Comparison of ENCODE assay signal across 18 cellular contexts in genomic region chr1:209433649-209434031, GRCh38.
A peak's percentile ranks its signal among the peaks of the same experiment; 100 is the strongest.
DNase-seq lines count a peak whose midpoint lies in the region; ATAC-seq and TF ChIP-seq lines count a peak whose summit lies in the region.
"Had no signal": no experiment of that assay in that cellular context is flagged by ENCODE, and none has a peak within 500 bp of the region (broad histone marks: within the 10 kb centered on the region; RNA-seq: fewer than 3 reads in every experiment).

No MANE protein-coding gene starts in this region.

- peaks cover 7% of the 10 kb centered on the region for H3K4me1 Mint-ChIP-seq in nephron

- TF ChIP-seq CTCF in choroid plexus epithelial cell (conservative IDR thresholded peaks at IDR 0.05; ENCODE audit: low read depth, low read length) (no peak), nephron (IDR thresholded peaks at IDR 0.05; ENCODE audit: unreplicated experiment in 3 of 3) (no peak)

- DNase-seq in M059J (ENCODE audit: low read depth) = peak; percentile 80
- DNase-seq in choroid plexus epithelial cell (ENCODE audit: low read depth) = peak; percentile 35
- DNase-seq in left lobe of liver (ENCODE audit: low spot score) = no peak
- DNase-seq in Karpas-422 = no peak
- DNase-seq: activated T-cell treated with anti-CD3 and anti-CD28 coated beads, Interleukin-2, amount 50 U/mL, for 48 hours; adrenal gland; cortex of kidney; lower lobe of right lung; NCI-H1930; NCI-H524 treated with DMSO at 0.1 percent for 48 hours; sigmoid colon; stimulated activated CD4-positive, alpha-beta T cell treated with anti-CD3 and anti-CD28 coated beads, Interleukin-4, amount 100 ng/mL, for 4 hours; T-helper 9 cell had no signal

- peak overlapping the region; percentile 7 to 88 (median 48) for H3K27ac Mint-ChIP-seq in nephron

- no peak overlapping the region for H2AFZ ChIP-seq in Karpas-422 (ENCODE audit: low read length)

- no peaks in the 10 kb centered on the region for H3K36me3 ChIP-seq in BLaER1 treated with 17β-estradiol and CSF1 and Interleukin-3, amounts not matched to agents 10 nM and 100 nM
- H3K36me3 ChIP-seq in Karpas-422 (ENCODE audit: insufficient read depth, low read length) = no peaks in the 10 kb centered on the region
- H3K36me3 ChIP-seq: adrenal gland, lower lobe of right lung, neutrophil, sigmoid colon had no signal

- H3K9me2 ChIP-seq in Karpas-422 (replicated peaks; ENCODE audit: insufficient read depth, low read length) = no peaks in the 10 kb centered on the region

- H3K27me3 Mint-ChIP-seq in nephron (ENCODE audit: low read depth) = peaks cover 31% of the 10 kb centered on the region

- H4K20me1 ChIP-seq in BLaER1 treated with 17β-estradiol and CSF1 and Interleukin-3, amounts not matched to agents 10 nM and 100 nM = no peaks in the 10 kb centered on the region
- no peaks in the 10 kb centered on the region for H4K20me1 ChIP-seq in Karpas-422 (ENCODE audit: insufficient read depth, low read depth, low read length)

- H3K27me3 ChIP-seq in BLaER1 treated with 17β-estradiol and CSF1 and Interleukin-3, amounts not matched to agents 10 nM and 100 nM = peaks cover 0 to 4% (median 0%) of the 10 kb centered on the region in 11 experiments; a peak in 1 of 22 replicates
- H3K27me3 ChIP-seq in Karpas-422 (ENCODE audit: low read length) = no peaks in the 10 kb centered on the region
- H3K27me3 ChIP-seq: adrenal gland, neutrophil, sigmoid colon had no signal

- H3K9ac ChIP-seq in BLaER1 treated with 17β-estradiol and CSF1 and Interleukin-3, amounts not matched to agents 10 nM and 100 nM = no peak overlapping the region
- H3K9ac ChIP-seq in Karpas-422 (ENCODE audit: low read length) = no peak overlapping the region

- no peaks in the 10 kb centered on the region for H3K79me2 ChIP-seq in Karpas-422 (ENCODE audit: low read length)

- H3K9me3 ChIP-seq in BLaER1 treated with 17β-estradiol and CSF1 and Interleukin-3, amounts not matched to agents 10 nM and 100 nM (replicated peaks in 1 of 11) = no peaks in the 10 kb centered on the region
- H3K9me3 ChIP-seq in Karpas-422 (ENCODE audit: low read length) = no peaks in the 10 kb centered on the region
- H3K9me3 ChIP-seq: adrenal gland, lower lobe of right lung, neutrophil, sigmoid colon had no signal

- no peak overlapping the region for H3K4me3 Mint-ChIP-seq in nephron

- H3K27ac ChIP-seq in BLaER1 treated with 17β-estradiol and CSF1 and Interleukin-3, amounts not matched to agents 10 nM and 100 nM = no peak overlapping the region
- no peak overlapping the region for H3K27ac ChIP-seq in Karpas-422 (ENCODE audit: low read length)
- H3K27ac ChIP-seq: adrenal gland, lower lobe of right lung, neutrophil, sigmoid colon had no signal

- no peaks in the 10 kb centered on the region for H3K36me3 Mint-ChIP-seq in nephron (ENCODE audit: low read depth)

- H3K4me1 ChIP-seq in BLaER1 treated with 17β-estradiol and CSF1 and Interleukin-3, amounts not matched to agents 10 nM and 100 nM = peaks cover 4 to 30% (median 13%) of the 10 kb centered on the region in 10 experiments; a peak in 19 of 20 replicates
- H3K4me1 ChIP-seq in Karpas-422 (ENCODE audit: low read length) = no peaks in the 10 kb centered on the region
- H3K4me1 ChIP-seq: adrenal gland, lower lobe of right lung, sigmoid colon had no signal

- ATAC-seq in HG03108 (IDR thresholded peaks at IDR 0.05; ENCODE audit: unreplicated experiment) (no peak), HG02938 (IDR thresholded peaks at IDR 0.05; ENCODE audit: unreplicated experiment) (no peak), left lobe of liver (no peak)
- ATAC-seq: lower lobe of right lung had no signal

- H3K9me3 Mint-ChIP-seq in nephron = no peaks in the 10 kb centered on the region

- peak overlapping the region in 10 of 11 experiments; percentile 2 to 76 (median 48); a peak in 15 of 22 replicates for H3K4me2 ChIP-seq in BLaER1 treated with 17β-estradiol and CSF1 and Interleukin-3, amounts not matched to agents 10 nM and 100 nM
- no peak overlapping the region for H3K4me2 ChIP-seq in Karpas-422 (ENCODE audit: low read depth, low read length, poor library complexity, severe bottlenecking)

- no peak overlapping the region for H3K4me3 ChIP-seq in BLaER1 treated with 17β-estradiol and CSF1 and Interleukin-3, amounts not matched to agents 10 nM and 100 nM
- no peak overlapping the region for H3K4me3 ChIP-seq in choroid plexus epithelial cell (ENCODE audit: low read depth, low read length)
- no peak overlapping the region for H3K4me3 ChIP-seq in Karpas-422 (ENCODE audit: low read length)
- H3K4me3 ChIP-seq: adrenal gland, lower lobe of right lung, sigmoid colon had no signal

Comparison
In these comparisons a context has a peak if more than half of its experiments do, and no peak if none do; other contexts are left out.
1. DNase-seq: peak in M059J (single experiment) and choroid plexus epithelial cell (single experiment); none in left lobe of liver (single experiment) and Karpas-422 (single experiment).